In the genomic region with DNA sequence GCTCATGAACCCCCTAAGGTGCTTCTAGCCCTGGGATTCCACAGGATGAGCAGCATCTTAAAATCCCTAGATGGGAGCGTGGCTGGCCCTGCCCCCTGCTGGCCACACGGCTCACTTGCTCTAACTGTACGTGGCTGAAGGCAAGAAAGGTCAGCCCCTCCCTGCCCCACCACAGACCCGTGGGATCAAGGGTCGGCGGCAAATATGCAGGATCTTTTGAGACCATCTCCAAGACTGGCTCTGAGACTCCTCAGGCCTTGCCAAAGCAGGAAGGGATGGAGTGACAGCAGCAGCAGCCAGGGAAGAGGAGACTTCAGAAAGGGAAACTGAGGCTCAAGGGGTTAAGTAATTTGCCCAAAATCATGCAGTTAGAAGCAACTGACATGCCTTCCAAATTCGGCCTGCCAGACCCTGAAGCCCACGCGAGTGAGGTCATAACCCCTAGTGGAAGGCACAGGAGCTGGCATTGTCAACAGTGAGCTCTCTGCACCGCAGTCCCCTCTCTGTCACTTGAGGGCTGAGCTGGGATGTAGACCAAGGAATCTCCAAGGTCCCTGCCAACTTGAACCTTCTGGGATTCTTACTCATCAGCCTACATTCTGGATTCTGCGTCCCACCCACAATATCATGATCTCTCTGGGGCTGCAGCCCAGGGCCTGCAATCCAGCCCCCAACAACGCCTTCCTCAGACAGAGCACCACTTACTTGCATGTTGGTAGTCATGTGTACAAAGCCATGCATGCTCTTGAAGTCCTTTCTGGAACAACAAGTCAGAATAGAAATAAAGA, we compare ENCODE assay signal across 2 cellular contexts.
TF ChIP-seq lines count a peak whose summit lies in the region.

No MANE protein-coding gene starts in this region.

TF ChIP-seq in GM23338, 12 proteins besides CTCF, POLR2A, EP300 and RAD21 (continues in another document):
- TF ChIP-seq JUNB (IDR thresholded peaks at IDR 0.05; ENCODE audit: unreplicated experiment) (no peak), STAT1 (IDR thresholded peaks at IDR 0.05; ENCODE audit: unreplicated experiment) (no peak), NANOG (IDR thresholded peaks at IDR 0.05; ENCODE audit: borderline replicate concordance) (no peak), POLR2AphosphoS5 (IDR thresholded peaks at IDR 0.05; ENCODE audit: low read depth) (no peak)
- TF ChIP-seq, protein P1, sequence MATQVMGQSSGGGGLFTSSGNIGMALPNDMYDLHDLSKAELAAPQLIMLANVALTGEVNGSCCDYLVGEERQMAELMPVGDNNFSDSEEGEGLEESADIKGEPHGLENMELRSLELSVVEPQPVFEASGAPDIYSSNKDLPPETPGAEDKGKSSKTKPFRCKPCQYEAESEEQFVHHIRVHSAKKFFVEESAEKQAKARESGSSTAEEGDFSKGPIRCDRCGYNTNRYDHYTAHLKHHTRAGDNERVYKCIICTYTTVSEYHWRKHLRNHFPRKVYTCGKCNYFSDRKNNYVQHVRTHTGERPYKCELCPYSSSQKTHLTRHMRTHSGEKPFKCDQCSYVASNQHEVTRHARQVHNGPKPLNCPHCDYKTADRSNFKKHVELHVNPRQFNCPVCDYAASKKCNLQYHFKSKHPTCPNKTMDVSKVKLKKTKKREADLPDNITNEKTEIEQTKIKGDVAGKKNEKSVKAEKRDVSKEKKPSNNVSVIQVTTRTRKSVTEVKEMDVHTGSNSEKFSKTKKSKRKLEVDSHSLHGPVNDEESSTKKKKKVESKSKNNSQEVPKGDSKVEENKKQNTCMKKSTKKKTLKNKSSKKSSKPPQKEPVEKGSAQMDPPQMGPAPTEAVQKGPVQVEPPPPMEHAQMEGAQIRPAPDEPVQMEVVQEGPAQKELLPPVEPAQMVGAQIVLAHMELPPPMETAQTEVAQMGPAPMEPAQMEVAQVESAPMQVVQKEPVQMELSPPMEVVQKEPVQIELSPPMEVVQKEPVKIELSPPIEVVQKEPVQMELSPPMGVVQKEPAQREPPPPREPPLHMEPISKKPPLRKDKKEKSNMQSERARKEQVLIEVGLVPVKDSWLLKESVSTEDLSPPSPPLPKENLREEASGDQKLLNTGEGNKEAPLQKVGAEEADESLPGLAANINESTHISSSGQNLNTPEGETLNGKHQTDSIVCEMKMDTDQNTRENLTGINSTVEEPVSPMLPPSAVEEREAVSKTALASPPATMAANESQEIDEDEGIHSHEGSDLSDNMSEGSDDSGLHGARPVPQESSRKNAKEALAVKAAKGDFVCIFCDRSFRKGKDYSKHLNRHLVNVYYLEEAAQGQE (IDR thresholded peaks at IDR 0.05; ENCODE audit: unreplicated experiment) = no peak
- TF ChIP-seq, protein P2, sequence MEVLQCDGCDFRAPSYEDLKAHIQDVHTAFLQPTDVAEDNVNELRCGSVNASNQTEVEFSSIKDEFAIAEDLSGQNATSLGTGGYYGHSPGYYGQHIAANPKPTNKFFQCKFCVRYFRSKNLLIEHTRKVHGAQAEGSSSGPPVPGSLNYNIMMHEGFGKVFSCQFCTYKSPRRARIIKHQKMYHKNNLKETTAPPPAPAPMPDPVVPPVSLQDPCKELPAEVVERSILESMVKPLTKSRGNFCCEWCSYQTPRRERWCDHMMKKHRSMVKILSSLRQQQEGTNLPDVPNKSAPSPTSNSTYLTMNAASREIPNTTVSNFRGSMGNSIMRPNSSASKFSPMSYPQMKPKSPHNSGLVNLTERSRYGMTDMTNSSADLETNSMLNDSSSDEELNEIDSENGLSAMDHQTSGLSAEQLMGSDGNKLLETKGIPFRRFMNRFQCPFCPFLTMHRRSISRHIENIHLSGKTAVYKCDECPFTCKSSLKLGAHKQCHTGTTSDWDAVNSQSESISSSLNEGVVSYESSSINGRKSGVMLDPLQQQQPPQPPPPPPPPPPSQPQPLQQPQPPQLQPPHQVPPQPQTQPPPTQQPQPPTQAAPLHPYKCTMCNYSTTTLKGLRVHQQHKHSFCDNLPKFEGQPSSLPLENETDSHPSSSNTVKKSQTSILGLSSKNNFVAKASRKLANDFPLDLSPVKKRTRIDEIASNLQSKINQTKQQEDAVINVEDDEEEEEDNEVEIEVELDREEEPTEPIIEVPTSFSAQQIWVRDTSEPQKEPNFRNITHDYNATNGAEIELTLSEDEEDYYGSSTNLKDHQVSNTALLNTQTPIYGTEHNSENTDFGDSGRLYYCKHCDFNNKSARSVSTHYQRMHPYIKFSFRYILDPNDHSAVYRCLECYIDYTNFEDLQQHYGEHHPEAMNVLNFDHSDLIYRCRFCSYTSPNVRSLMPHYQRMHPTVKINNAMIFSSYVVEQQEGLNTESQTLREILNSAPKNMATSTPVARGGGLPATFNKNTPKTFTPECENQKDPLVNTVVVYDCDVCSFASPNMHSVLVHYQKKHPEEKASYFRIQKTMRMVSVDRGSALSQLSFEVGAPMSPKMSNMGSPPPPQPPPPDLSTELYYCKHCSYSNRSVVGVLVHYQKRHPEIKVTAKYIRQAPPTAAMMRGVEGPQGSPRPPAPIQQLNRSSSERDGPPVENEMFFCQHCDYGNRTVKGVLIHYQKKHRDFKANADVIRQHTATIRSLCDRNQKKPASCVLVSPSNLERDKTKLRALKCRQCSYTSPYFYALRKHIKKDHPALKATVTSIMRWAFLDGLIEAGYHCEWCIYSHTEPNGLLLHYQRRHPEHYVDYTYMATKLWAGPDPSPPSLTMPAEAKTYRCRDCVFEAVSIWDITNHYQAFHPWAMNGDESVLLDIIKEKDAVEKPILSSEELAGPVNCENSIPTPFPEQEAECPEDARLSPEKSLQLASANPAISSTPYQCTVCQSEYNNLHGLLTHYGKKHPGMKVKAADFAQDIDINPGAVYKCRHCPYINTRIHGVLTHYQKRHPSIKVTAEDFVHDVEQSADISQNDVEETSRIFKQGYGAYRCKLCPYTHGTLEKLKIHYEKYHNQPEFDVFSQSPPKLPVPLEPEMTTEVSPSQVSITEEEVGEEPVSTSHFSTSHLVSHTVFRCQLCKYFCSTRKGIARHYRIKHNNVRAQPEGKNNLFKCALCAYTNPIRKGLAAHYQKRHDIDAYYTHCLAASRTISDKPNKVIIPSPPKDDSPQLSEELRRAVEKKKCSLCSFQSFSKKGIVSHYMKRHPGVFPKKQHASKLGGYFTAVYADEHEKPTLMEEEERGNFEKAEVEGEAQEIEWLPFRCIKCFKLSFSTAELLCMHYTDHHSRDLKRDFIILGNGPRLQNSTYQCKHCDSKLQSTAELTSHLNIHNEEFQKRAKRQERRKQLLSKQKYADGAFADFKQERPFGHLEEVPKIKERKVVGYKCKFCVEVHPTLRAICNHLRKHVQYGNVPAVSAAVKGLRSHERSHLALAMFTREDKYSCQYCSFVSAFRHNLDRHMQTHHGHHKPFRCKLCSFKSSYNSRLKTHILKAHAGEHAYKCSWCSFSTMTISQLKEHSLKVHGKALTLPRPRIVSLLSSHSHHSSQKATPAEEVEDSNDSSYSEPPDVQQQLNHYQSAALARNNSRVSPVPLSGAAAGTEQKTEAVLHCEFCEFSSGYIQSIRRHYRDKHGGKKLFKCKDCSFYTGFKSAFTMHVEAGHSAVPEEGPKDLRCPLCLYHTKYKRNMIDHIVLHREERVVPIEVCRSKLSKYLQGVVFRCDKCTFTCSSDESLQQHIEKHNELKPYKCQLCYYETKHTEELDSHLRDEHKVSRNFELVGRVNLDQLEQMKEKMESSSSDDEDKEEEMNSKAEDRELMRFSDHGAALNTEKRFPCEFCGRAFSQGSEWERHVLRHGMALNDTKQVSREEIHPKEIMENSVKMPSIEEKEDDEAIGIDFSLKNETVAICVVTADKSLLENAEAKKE (CRISPR knock-in tag; IDR thresholded peaks at IDR 0.05) = no peak
- TF ChIP-seq, protein P3, sequence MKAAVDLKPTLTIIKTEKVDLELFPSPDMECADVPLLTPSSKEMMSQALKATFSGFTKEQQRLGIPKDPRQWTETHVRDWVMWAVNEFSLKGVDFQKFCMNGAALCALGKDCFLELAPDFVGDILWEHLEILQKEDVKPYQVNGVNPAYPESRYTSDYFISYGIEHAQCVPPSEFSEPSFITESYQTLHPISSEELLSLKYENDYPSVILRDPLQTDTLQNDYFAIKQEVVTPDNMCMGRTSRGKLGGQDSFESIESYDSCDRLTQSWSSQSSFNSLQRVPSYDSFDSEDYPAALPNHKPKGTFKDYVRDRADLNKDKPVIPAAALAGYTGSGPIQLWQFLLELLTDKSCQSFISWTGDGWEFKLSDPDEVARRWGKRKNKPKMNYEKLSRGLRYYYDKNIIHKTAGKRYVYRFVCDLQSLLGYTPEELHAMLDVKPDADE (IDR thresholded peaks at IDR 0.05) = no peak

TF ChIP-seq in HepG2, 621 proteins besides CTCF, POLR2A, EP300 and RAD21 (continues in another document):
- TF ChIP-seq HHEX (CRISPR knock-in tag; IDR thresholded peaks at IDR 0.05) (no peak), ZKSCAN8 (CRISPR knock-in tag; IDR thresholded peaks at IDR 0.05; ENCODE audit: borderline replicate concordance) (no peak), HOXA9 (CRISPR knock-in tag; IDR thresholded peaks at IDR 0.05; ENCODE audit: borderline replicate concordance) (no peak), TGIF2 (CRISPR knock-in tag; IDR thresholded peaks at IDR 0.05) (no peak), ETV6 (CRISPR knock-in tag; conservative IDR thresholded peaks at IDR 0.05) (no peak), TEAD2 (CRISPR knock-in tag; IDR thresholded peaks at IDR 0.05) (no peak), ZNF468 (CRISPR knock-in tag; IDR thresholded peaks at IDR 0.05) (no peak), MYC (CRISPR knock-in tag; IDR thresholded peaks at IDR 0.05; ENCODE audit: borderline replicate concordance) (peak; percentile 47; the same call in 1 of the 2 replicates), NFE2L1 (CRISPR knock-in tag; IDR thresholded peaks at IDR 0.05; ENCODE audit: borderline replicate concordance) (no peak), ZSCAN21 (CRISPR knock-in tag; IDR thresholded peaks at IDR 0.05; ENCODE audit: borderline replicate concordance) (no peak), HOXA3 (CRISPR knock-in tag; IDR thresholded peaks at IDR 0.05) (peak; percentile 19; the same call in 1 of the 2 replicates), ZNF235 (CRISPR knock-in tag; IDR thresholded peaks at IDR 0.05; ENCODE audit: borderline replicate concordance) (no peak), ZSCAN29 (CRISPR knock-in tag; conservative IDR thresholded peaks at IDR 0.05) (no peak), ZNF780A (CRISPR knock-in tag; IDR thresholded peaks at IDR 0.05) (no peak)
- TF ChIP-seq, protein P4, sequence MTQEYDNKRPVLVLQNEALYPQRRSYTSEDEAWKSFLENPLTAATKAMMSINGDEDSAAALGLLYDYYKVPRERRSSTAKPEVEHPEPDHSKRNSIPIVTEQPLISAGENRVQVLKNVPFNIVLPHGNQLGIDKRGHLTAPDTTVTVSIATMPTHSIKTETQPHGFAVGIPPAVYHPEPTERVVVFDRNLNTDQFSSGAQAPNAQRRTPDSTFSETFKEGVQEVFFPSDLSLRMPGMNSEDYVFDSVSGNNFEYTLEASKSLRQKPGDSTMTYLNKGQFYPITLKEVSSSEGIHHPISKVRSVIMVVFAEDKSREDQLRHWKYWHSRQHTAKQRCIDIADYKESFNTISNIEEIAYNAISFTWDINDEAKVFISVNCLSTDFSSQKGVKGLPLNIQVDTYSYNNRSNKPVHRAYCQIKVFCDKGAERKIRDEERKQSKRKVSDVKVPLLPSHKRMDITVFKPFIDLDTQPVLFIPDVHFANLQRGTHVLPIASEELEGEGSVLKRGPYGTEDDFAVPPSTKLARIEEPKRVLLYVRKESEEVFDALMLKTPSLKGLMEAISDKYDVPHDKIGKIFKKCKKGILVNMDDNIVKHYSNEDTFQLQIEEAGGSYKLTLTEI (CRISPR knock-in tag; conservative IDR thresholded peaks at IDR 0.05) = no peak
- TF ChIP-seq, protein P5, sequence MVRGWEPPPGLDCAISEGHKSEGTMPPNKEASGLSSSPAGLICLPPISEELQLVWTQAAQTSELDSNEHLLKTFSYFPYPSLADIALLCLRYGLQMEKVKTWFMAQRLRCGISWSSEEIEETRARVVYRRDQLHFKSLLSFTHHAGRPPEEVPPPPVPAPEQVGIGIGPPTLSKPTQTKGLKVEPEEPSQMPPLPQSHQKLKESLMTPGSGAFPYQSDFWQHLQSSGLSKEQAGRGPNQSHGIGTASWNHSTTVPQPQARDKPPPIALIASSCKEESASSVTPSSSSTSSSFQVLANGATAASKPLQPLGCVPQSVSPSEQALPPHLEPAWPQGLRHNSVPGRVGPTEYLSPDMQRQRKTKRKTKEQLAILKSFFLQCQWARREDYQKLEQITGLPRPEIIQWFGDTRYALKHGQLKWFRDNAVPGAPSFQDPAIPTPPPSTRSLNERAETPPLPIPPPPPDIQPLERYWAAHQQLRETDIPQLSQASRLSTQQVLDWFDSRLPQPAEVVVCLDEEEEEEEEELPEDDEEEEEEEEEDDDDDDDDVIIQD (CRISPR knock-in tag; IDR thresholded peaks at IDR 0.05; ENCODE audit: low read depth) = no peak
- TF ChIP-seq, protein P6, sequence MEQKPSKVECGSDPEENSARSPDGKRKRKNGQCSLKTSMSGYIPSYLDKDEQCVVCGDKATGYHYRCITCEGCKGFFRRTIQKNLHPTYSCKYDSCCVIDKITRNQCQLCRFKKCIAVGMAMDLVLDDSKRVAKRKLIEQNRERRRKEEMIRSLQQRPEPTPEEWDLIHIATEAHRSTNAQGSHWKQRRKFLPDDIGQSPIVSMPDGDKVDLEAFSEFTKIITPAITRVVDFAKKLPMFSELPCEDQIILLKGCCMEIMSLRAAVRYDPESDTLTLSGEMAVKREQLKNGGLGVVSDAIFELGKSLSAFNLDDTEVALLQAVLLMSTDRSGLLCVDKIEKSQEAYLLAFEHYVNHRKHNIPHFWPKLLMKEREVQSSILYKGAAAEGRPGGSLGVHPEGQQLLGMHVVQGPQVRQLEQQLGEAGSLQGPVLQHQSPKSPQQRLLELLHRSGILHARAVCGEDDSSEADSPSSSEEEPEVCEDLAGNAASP (CRISPR knock-in tag; IDR thresholded peaks at IDR 0.05; ENCODE audit: borderline replicate concordance) = peak; percentile 53; the same call in 1 of the 2 replicates
- TF ChIP-seq, protein P7, sequence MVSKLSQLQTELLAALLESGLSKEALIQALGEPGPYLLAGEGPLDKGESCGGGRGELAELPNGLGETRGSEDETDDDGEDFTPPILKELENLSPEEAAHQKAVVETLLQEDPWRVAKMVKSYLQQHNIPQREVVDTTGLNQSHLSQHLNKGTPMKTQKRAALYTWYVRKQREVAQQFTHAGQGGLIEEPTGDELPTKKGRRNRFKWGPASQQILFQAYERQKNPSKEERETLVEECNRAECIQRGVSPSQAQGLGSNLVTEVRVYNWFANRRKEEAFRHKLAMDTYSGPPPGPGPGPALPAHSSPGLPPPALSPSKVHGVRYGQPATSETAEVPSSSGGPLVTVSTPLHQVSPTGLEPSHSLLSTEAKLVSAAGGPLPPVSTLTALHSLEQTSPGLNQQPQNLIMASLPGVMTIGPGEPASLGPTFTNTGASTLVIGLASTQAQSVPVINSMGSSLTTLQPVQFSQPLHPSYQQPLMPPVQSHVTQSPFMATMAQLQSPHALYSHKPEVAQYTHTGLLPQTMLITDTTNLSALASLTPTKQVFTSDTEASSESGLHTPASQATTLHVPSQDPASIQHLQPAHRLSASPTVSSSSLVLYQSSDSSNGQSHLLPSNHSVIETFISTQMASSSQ (IDR thresholded peaks at IDR 0.05; ENCODE audit: low read depth) = no peak
- TF ChIP-seq, protein P7 (CRISPR knock-in tag; IDR thresholded peaks at IDR 0.05; ENCODE audit: borderline replicate concordance) = no peak
